24 cellular contexts compared by ENCODE assay signal in genomic region chr12:115305275-115305674, GRCh38.
"Had no signal": no experiment of that assay in that cellular context is flagged by ENCODE, and none has a peak within 500 bp of the region (broad histone marks: within the 10 kb centered on the region; RNA-seq: fewer than 3 reads in every experiment).

No MANE protein-coding gene starts in this region.

- H3K27me3 ChIP-seq: colonic mucosa, esophagus squamous epithelium, gastrocnemius medialis, left lung had no signal

- H3K4me1 ChIP-seq: colonic mucosa, gastrocnemius medialis, left lung, lower lobe of right lung had no signal

- H3K27ac ChIP-seq: colonic mucosa, epithelial cell of prostate, esophagus squamous epithelium, gastrocnemius medialis, heart right ventricle, left lung, lower lobe of right lung had no signal

- H3K4me3 ChIP-seq: colonic mucosa, esophagus squamous epithelium, gastrocnemius medialis, heart right ventricle, left lung, lower lobe of right lung had no signal

- H3K36me3 ChIP-seq: colonic mucosa, esophagus squamous epithelium, gastrocnemius medialis, heart right ventricle, left lung, lower lobe of right lung had no signal

- FAIRE-seq: endometrium, keratinocyte had no signal

- DNase-seq: colonic mucosa; cortex of kidney; effector CD8-positive, alpha-beta T cell; effector memory CD8-positive, alpha-beta T cell; endodermal cell; erythroblast; esophagus squamous epithelium; foreskin fibroblast; foreskin melanocyte; gastrocnemius medialis; glutamatergic neuron; head of caudate nucleus; heart right ventricle; hippocampal formation; left cardiac atrium; left lung; left ventricle myocardium superior; lower lobe of right lung; mesendoderm; midbrain; naive thymus-derived CD4-positive, alpha-beta T cell had no signal

- H3K9me3 ChIP-seq: colonic mucosa, esophagus squamous epithelium, gastrocnemius medialis, heart right ventricle, left lung, lower lobe of right lung had no signal
